ENCODE assay signal across 1 cellular context in the genomic region with DNA sequence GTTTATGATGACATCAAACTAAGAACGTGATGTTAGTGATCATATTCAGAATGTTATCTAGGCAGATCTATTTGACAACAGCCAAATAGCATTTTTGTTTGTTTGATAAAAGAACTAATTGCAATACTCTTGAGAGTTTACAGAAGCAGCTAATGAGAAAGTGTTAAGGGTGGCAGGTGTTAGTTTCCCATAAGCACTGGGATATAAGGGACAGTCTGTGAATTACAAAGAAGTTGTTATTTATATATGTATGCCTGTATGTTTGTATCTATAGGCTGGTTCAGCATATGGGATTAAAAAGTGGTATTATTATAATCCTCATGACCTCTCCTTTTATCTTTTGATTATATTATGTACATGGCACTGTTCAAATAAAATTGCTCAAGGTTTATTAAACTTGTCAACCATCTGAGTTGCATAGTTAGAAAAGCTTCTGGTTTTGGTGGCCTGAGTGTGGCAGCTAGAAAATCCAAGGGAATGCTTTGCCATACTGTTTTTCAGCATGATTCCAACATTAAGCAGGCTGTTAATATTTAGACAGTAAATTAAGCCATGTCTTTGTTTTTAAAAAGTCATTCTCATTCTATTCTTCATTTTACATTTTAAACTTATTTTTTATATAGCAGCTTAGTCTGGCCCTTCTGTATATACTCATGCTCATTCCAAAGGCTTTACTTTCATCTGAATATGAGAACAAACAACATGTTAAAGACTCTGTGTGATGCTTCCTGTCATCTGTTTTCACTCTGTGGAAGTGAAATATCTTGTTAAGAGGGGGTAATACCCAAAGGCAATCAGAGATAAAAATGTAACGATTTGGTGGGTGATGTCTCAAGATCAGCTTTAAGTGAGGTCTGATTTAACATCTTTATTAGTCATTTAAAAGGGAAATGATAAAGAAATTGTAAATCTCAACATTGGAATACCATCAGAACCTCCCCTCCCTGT.
TF ChIP-seq lines count a peak whose summit lies in the region.

No MANE protein-coding gene starts in this region.

TF ChIP-seq in IMR-90, 13 proteins besides CTCF, POLR2A, EP300 and RAD21:
- TF ChIP-seq MAFK (IDR thresholded peaks at IDR 0.05; ENCODE audit: low read depth, low read length) = no peak
- TF ChIP-seq RCOR1 (IDR thresholded peaks at IDR 0.05; ENCODE audit: insufficient replicate concordance, low read length) = no peak
- no peak for TF ChIP-seq BHLHE40 (IDR thresholded peaks at IDR 0.05; ENCODE audit: low read depth, low read length)
- no peak for TF ChIP-seq MXI1 (IDR thresholded peaks at IDR 0.05; ENCODE audit: borderline replicate concordance, low read depth, low read length)
- TF ChIP-seq RFX5 (IDR thresholded peaks at IDR 0.05; ENCODE audit: low read depth, low read length) = no peak
- no peak for TF ChIP-seq MAZ (IDR thresholded peaks at IDR 0.05; ENCODE audit: borderline replicate concordance, low read depth, low read length)
- TF ChIP-seq, protein P1, sequence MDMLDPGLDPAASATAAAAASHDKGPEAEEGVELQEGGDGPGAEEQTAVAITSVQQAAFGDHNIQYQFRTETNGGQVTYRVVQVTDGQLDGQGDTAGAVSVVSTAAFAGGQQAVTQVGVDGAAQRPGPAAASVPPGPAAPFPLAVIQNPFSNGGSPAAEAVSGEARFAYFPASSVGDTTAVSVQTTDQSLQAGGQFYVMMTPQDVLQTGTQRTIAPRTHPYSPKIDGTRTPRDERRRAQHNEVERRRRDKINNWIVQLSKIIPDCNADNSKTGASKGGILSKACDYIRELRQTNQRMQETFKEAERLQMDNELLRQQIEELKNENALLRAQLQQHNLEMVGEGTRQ (IDR thresholded peaks at IDR 0.05; ENCODE audit: low read depth, low read length) = no peak
TF ChIP-seq in IMR-90: peak in this region for 0.
